Comparison of ENCODE assay signal across 8 cellular contexts in genomic region chr12:2783936-2784600, GRCh38. TPM values are rescaled to one million over a fixed set of nuclear protein-coding genes. Genes with fewer than 3 reads are reported as not detected.
DNase-seq lines count a peak whose midpoint lies in the region; ATAC-seq, FAIRE-seq and TF ChIP-seq lines count a peak whose summit lies in the region.

No MANE protein-coding gene starts in this region.

- no peak overlapping the region for H3K9ac ChIP-seq in astrocyte (ENCODE audit: low read length)

- no peaks in the 10 kb centered on the region for H4K20me1 ChIP-seq in astrocyte (ENCODE audit: insufficient read depth, low read length)

- no peaks in the 10 kb centered on the region for H3K4me1 Mint-ChIP-seq in astrocyte (ENCODE audit: low read depth, unreplicated experiment)

- H3K4me2 ChIP-seq in astrocyte (ENCODE audit: low read length), result peak overlapping the region; percentile 76

- H3K27ac ChIP-seq in astrocyte (ENCODE audit: low read depth, low read length) (no peak overlapping the region), right atrium auricular region (no peak overlapping the region)

- H3K36me3 ChIP-seq in astrocyte (ENCODE audit: insufficient read depth, low read length) (no peaks in the 10 kb centered on the region), right atrium auricular region (no peaks in the 10 kb centered on the region)

- H3K9me3 ChIP-seq in astrocyte (ENCODE audit: insufficient read depth, low read depth, low read length) (no peaks in the 10 kb centered on the region), right atrium auricular region (no peaks in the 10 kb centered on the region)

- H3K4me3 ChIP-seq in astrocyte (ENCODE audit: insufficient read depth, low read depth, low read length) (no peak overlapping the region), right atrium auricular region (peak overlapping the region in 1 of 2 donors; percentile 18)

- FAIRE-seq in astrocyte (lab: Jason Lieb, UNC), result peak; percentile 26
- FAIRE-seq in RCC 7860 (lab: Jason Lieb, UNC), result no peak

- H2AFZ ChIP-seq in astrocyte (ENCODE audit: low read depth, low read length), result peak overlapping the region; percentile 44

- no peaks in the 10 kb centered on the region for H3K36me3 Mint-ChIP-seq in astrocyte (ENCODE audit: low read depth, unreplicated experiment)

- ATAC-seq in GM18867 (IDR thresholded peaks at IDR 0.05; ENCODE audit: unreplicated experiment), result no peak

- TF ChIP-seq CTCF in astrocyte (IDR thresholded peaks at IDR 0.05; ENCODE audit: insufficient read depth, low read depth, low read length) (peak; percentile 87), right atrium auricular region (IDR thresholded peaks at IDR 0.05) (peak; percentile 77 to 96)

- H3K4me1 ChIP-seq in astrocyte (ENCODE audit: insufficient read depth, low read length) (peaks cover 6% of the 10 kb centered on the region), right atrium auricular region (peaks cover 0 to 11% of the 10 kb centered on the region in 2 donors)

- peak; percentile 79 for DNase-seq in Daoy (ENCODE audit: low read depth)
- peak; percentile 74 for DNase-seq in LoVo (ENCODE audit: low spot score)
- DNase-seq in SW480 (ENCODE audit: low spot score), result peak; percentile 62
- DNase-seq in astrocyte (ENCODE audit: low read depth), result no peak
- DNase-seq in right atrium auricular region (ENCODE audit: low spot score), result no peak
- DNase-seq in putamen (ENCODE audit: low spot score), result peak; percentile 68
- DNase-seq in RCC 7860 (ENCODE audit: low spot score), result no peak

- peaks cover 42% of the 10 kb centered on the region for H3K27me3 Mint-ChIP-seq in astrocyte (ENCODE audit: low read depth, unreplicated experiment)

- peaks cover 31% of the 10 kb centered on the region for H3K27me3 ChIP-seq in astrocyte (ENCODE audit: insufficient read depth, low read length)
- H3K27me3 ChIP-seq in right atrium auricular region, result no peaks in the 10 kb centered on the region

- no peaks in the 10 kb centered on the region for H3K79me2 ChIP-seq in astrocyte (ENCODE audit: insufficient read depth, low read length)

- no peaks in the 10 kb centered on the region for H3K9me3 Mint-ChIP-seq in astrocyte (ENCODE audit: unreplicated experiment)

- H3K4me3 Mint-ChIP-seq in astrocyte (ENCODE audit: unreplicated experiment), result no peak overlapping the region

- no peak overlapping the region for H3K27ac Mint-ChIP-seq in astrocyte (ENCODE audit: unreplicated experiment)

RNA-seq across cellular contexts. Expression of gene FKBP4, which starts 10.7 kb away (rescaled TPM):
- 123 and 136 TPM in 2 replicates for total RNA-seq in Daoy (2014; rRNA removed; shearing (Covaris generic))
- total RNA-seq in astrocyte (63.2 and 68.7 TPM in 2 replicates), right atrium auricular region (10 to 100 TPM; 25.6 to 29.2 TPM)

RNA-seq across cellular contexts. Expression of gene ITFG2, which starts 28.4 kb away (rescaled TPM):
- 22.2 and 31.9 TPM in 2 replicates for total RNA-seq in Daoy (2014; rRNA removed; shearing (Covaris generic))
- total RNA-seq in astrocyte, result 20.1 and 20.2 TPM in 2 replicates
- total RNA-seq in right atrium auricular region, result 10 to 100 TPM; 12.7 to 13.7 TPM

RNA-seq across cellular contexts. Expression of gene NRIP2, which starts 50.8 kb away (rescaled TPM):
- total RNA-seq in Daoy (2014; rRNA removed; shearing (Covaris generic)), result not detected in 2 replicates
- total RNA-seq in astrocyte, result not detected in 2 replicates
- total RNA-seq in right atrium auricular region, result 1 to 10 TPM in 1 of 2 donors, under 1 TPM in 1; 0.59 to 3.0 TPM

Comparison
In these comparisons a context has a peak if more than half of its experiments do, and no peak if none do; other contexts are left out.
1. DNase-seq: peak in Daoy (single experiment), LoVo (single experiment), SW480 (single experiment) and putamen (single experiment); none in astrocyte (single experiment), right atrium auricular region (single experiment) and RCC 7860 (single experiment).